ENCODE assay signal across 8 cellular contexts in the genomic region with DNA sequence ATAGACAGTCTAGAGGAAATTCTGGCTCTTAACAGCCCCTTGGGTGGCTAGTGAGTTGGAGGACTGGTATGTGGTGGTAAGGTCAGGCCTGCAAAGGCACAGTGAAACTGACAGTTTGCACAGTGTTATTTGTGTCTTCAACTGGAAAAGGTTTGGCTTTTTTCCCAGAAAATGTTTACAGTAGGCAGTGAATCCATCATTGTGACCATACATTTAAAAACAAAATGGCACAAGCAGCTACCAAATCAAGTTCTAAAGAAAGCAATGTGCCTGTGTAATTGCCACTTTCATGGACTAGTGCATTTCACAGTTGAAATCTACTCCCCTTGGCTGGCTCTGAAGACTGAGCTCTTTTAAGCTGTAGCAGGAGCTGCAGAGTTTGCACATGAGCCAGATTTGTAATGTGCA. TPM values are rescaled to one million over a fixed set of nuclear protein-coding genes. Genes with fewer than 3 reads are reported as not detected.
DNase-seq lines count a peak whose midpoint lies in the region; ATAC-seq and TF ChIP-seq lines count a peak whose summit lies in the region.

No MANE protein-coding gene starts in this region.

- peak overlapping the region; percentile 3 for H3K27ac ChIP-seq in osteoblast (ENCODE audit: low read depth, low read length)
- peak overlapping the region in 1 of 2 donors; percentile 40 for H3K27ac ChIP-seq in tibial artery

- H3K4me2 ChIP-seq in osteoblast (ENCODE audit: insufficient read depth, low read length), result peak overlapping the region; percentile 45

- intact Hi-C loops in tibial artery (cut with DNase I; ENCODE audit: low total_unique reads), result no loop called here

- H2AFZ ChIP-seq in osteoblast (ENCODE audit: low read length), result no peak overlapping the region

- H3K36me3 Mint-ChIP-seq in activated T-cell treated with anti-CD3 and anti-CD28 coated beads, Interleukin-2, amount 50 U/mL, for 4 hours (ENCODE audit: insufficient read depth), result peaks cover 35% of the 10 kb centered on the region

- TF ChIP-seq CTCF in osteoblast (IDR thresholded peaks at IDR 0.05; ENCODE audit: extremely low read depth, low read depth, low read length) (no peak), tibial artery (IDR thresholded peaks at IDR 0.05) (no peak)

- H3K9me3 ChIP-seq in osteoblast (ENCODE audit: low read depth, low read length), result no peaks in the 10 kb centered on the region
- no peaks in the 10 kb centered on the region for H3K9me3 ChIP-seq in tibial artery

- DNase-seq in Daoy (ENCODE audit: low read depth), result peak; percentile 90
- peak; percentile 90 for DNase-seq in NCI-H2171 treated with DMSO at 0.1 percent for 48 hours (lab: John Stamatoyannopoulos, UW)
- DNase-seq in dedifferentiated amniotic fluid mesenchymal stem cell (ENCODE audit: extremely low spot score), result peak; percentile 49
- DNase-seq in osteoblast (ENCODE audit: insufficient read length, low spot score, missing footprints), result no peak
- no peak for DNase-seq in Kasumi-1 (lab: John Stamatoyannopoulos, UW)
- no peak for DNase-seq in erythroblast (lab: John Stamatoyannopoulos, UW)
- DNase-seq in activated T-cell treated with anti-CD3 and anti-CD28 coated beads, Interleukin-2, amount 50 U/mL, for 4 hours, result no peak
- DNase-seq in tibial artery, result no peak

- TF ChIP-seq POLR2A in erythroblast (IDR thresholded peaks at IDR 0.05; ENCODE audit: low read length), result no peak

- H3K79me2 ChIP-seq in osteoblast (ENCODE audit: insufficient read depth, low read length), result no peaks in the 10 kb centered on the region

- H3K9me3 Mint-ChIP-seq in activated T-cell treated with anti-CD3 and anti-CD28 coated beads, Interleukin-2, amount 50 U/mL, for 4 hours, result no peaks in the 10 kb centered on the region

- H3K4me3 Mint-ChIP-seq in activated T-cell treated with anti-CD3 and anti-CD28 coated beads, Interleukin-2, amount 50 U/mL, for 4 hours, result no peak overlapping the region

- no peak for ATAC-seq in activated T-cell treated with anti-CD3 and anti-CD28 coated beads, Interleukin-2, amount 50 U/mL, for 4 hours

- H3K4me1 ChIP-seq in osteoblast (ENCODE audit: insufficient read depth, low read length) (peaks cover 19% of the 10 kb centered on the region), tibial artery (peaks cover 0 to 34% (median 1%) of the 10 kb centered on the region in 4 donors)

- H3K27me3 ChIP-seq in osteoblast (ENCODE audit: insufficient read depth, low read length) (no peaks in the 10 kb centered on the region), tibial artery (no peaks in the 10 kb centered on the region)

- no peak overlapping the region for H3K4me3 ChIP-seq in osteoblast (ENCODE audit: insufficient read depth, low read length)
- no peak overlapping the region for H3K4me3 ChIP-seq in tibial artery

- H3K27me3 Mint-ChIP-seq in activated T-cell treated with anti-CD3 and anti-CD28 coated beads, Interleukin-2, amount 50 U/mL, for 4 hours (ENCODE audit: low read depth), result no peaks in the 10 kb centered on the region

- no peaks in the 10 kb centered on the region for H4K20me1 ChIP-seq in osteoblast (ENCODE audit: insufficient read depth, low read length)

- H3K4me1 Mint-ChIP-seq in activated T-cell treated with anti-CD3 and anti-CD28 coated beads, Interleukin-2, amount 50 U/mL, for 4 hours (ENCODE audit: low read depth), result peaks cover 2% of the 10 kb centered on the region

- H3K36me3 ChIP-seq in osteoblast (ENCODE audit: insufficient read depth, low read length) (peaks cover 5% of the 10 kb centered on the region), tibial artery (peaks cover 9 to 38% (median 24%) of the 10 kb centered on the region in 3 donors)

RNA-seq across cellular contexts. Expression of a gene that starts 24.8 kb away (rescaled TPM):
- total RNA-seq in Daoy (2014; rRNA removed; shearing (Covaris generic)), result 39.1 and 52.7 TPM in 2 replicates
- total RNA-seq in osteoblast, result 53.6 and 57.8 TPM in 2 replicates
- total RNA-seq in activated T-cell treated with anti-CD3 and anti-CD28 coated beads, Interleukin-2, amount 50 U/mL, for 4 hours, result 10 to 100 TPM; 35.7 to 42.5 (median 39.3) TPM

RNA-seq across cellular contexts. Expression of a gene that starts 26.8 kb away (rescaled TPM):
- 4.0 and 5.1 TPM in 2 replicates for total RNA-seq in Daoy (2014; rRNA removed; shearing (Covaris generic))
- total RNA-seq in osteoblast, result 8.3 and 8.7 TPM in 2 replicates
- 10 to 100 TPM in 2 of 3 donors, 1 to 10 TPM in 1; 8.3 to 11.9 (median 11.0) TPM for total RNA-seq in activated T-cell treated with anti-CD3 and anti-CD28 coated beads, Interleukin-2, amount 50 U/mL, for 4 hours

RNA-seq across cellular contexts. Expression of a gene that starts 28.3 kb away (rescaled TPM):
- total RNA-seq in Daoy (2014; rRNA removed; shearing (Covaris generic)), result not detected in 2 replicates
- 0.29 TPM in 1 of 2 replicates, not detected in the other for total RNA-seq in osteoblast
- total RNA-seq in activated T-cell treated with anti-CD3 and anti-CD28 coated beads, Interleukin-2, amount 50 U/mL, for 4 hours, result not detected

RNA-seq across cellular contexts. Expression of a gene that starts 39.3 kb away (rescaled TPM):
- 8.9 and 21.5 TPM in 2 replicates for total RNA-seq in Daoy (2014; rRNA removed; shearing (Covaris generic))
- 25.9 and 31.8 TPM in 2 replicates for total RNA-seq in osteoblast
- total RNA-seq in activated T-cell treated with anti-CD3 and anti-CD28 coated beads, Interleukin-2, amount 50 U/mL, for 4 hours, result 10 to 100 TPM; 21.1 to 26.1 (median 21.6) TPM

Comparison
In these comparisons a context has a peak if more than half of its experiments do, and no peak if none do; other contexts are left out.
1. DNase-seq: peak in Daoy (single experiment), NCI-H2171 treated with DMSO at 0.1 percent for 48 hours (single experiment) and dedifferentiated amniotic fluid mesenchymal stem cell (single experiment); none in osteoblast (single experiment), Kasumi-1 (0 of 2), erythroblast (0 of 2), activated T-cell treated with anti-CD3 and anti-CD28 coated beads, Interleukin-2, amount 50 U/mL, for 4 hours (single experiment) and tibial artery (0 of 2).